In the genomic region with DNA sequence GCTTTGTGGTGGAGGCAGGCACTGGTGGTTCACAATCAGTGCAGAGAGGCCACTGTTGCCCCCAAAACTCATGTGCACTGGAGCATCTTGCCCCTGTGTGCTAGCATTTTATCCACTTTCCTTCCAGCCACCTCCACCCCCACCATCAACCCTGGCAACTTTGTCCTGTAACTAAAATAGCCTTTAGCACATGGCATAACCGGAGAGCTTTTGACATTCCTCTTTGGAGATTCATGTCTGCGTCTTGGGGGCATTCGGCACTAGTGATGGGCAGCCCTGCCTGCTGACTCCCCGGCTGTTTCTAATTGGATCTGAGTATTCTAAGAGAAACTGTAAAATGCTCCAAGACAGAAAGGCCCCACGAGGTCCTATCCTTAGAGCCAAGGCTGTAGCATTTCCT, we compare ENCODE assay signal across 1 cellular context.
TF ChIP-seq lines count a peak whose summit lies in the region.

No MANE protein-coding gene starts in this region.

TF ChIP-seq in GM12878, 131 proteins besides CTCF, POLR2A, EP300 and RAD21:
- TF ChIP-seq TAF1 (IDR thresholded peaks at IDR 0.05; ENCODE audit: borderline replicate concordance, low read depth, low read length): no peak
- TF ChIP-seq SREBF2 (IDR thresholded peaks at IDR 0.05; ENCODE audit: low read length): no peak
- TF ChIP-seq SMARCA5 (IDR thresholded peaks at IDR 0.05): no peak
- TF ChIP-seq ZNF384 (IDR thresholded peaks at IDR 0.05; ENCODE audit: borderline replicate concordance, low read depth, low read length): no peak
- TF ChIP-seq EGR1 (IDR thresholded peaks at IDR 0.05; ENCODE audit: borderline replicate concordance in 1 of 2, low read depth in 2 of 2, low read length in 2 of 2): no peak
- no peak for TF ChIP-seq BMI1 (IDR thresholded peaks at IDR 0.05; ENCODE audit: borderline replicate concordance)
- no peak for TF ChIP-seq TCF3 (IDR thresholded peaks at IDR 0.05; ENCODE audit: borderline replicate concordance, insufficient read depth, low read depth, low read length)
- no peak for TF ChIP-seq JUND (IDR thresholded peaks at IDR 0.05; ENCODE audit: low read depth, low read length)
TF ChIP-seq in GM12878: peak in this region for 0.
